5 cellular contexts compared by ENCODE assay signal in the genomic region with DNA sequence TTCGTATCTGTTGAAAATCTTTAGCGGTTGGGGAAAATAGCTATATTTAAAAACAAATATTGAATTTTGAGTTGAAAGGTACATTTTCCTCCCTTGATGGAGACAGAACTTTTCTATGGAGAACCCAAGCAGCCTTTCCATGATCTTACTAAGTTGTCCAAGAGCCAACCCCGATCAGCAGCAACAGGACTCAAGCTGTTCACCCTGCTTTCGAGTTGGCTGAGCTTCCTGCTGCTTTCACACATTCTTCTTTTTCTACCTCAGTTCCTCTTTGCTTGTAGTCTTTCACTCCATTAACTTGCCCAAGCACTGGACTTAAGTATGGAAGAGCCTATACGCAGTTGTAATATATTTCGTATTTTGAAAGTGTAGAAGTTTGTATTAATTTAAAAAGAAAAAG.
"Had no signal": no experiment of that assay in that cellular context is flagged by ENCODE, and none has a peak within 500 bp of the region (broad histone marks: within the 10 kb centered on the region; RNA-seq: fewer than 3 reads in every experiment).

No MANE protein-coding gene starts in this region.

- DNase-seq: esophagus squamous epithelium had no signal

- H3K9me3 ChIP-seq: esophagus squamous epithelium, stomach, thoracic aorta had no signal

- H3K36me3 Mint-ChIP-seq: activated naive CD4-positive, alpha-beta T cell treated with anti-CD3 and anti-CD28 coated beads, Interleukin-2, amount 50 U/mL, for 72 hours had no signal

- H3K4me3 ChIP-seq: esophagus squamous epithelium, stomach, thoracic aorta had no signal

- H3K4me3 Mint-ChIP-seq: T-helper 2 cell treated with Interferon-gamma antibody and Interleukin-4, amounts not matched to agents 5 μg/mL and 100 μg/mL, for 36 hours had no signal

- H3K27ac Mint-ChIP-seq: T-helper 2 cell treated with Interferon-gamma antibody and Interleukin-4, amounts not matched to agents 5 μg/mL and 100 μg/mL, for 36 hours had no signal

- H3K27me3 ChIP-seq: esophagus squamous epithelium, stomach had no signal

- H3K9me3 Mint-ChIP-seq: activated naive CD4-positive, alpha-beta T cell treated with anti-CD3 and anti-CD28 coated beads, Interleukin-2, amount 50 U/mL, for 72 hours; T-helper 2 cell treated with Interferon-gamma antibody and Interleukin-4, amounts not matched to agents 5 μg/mL and 100 μg/mL, for 36 hours had no signal

- H3K27ac ChIP-seq: esophagus squamous epithelium, thoracic aorta had no signal
